8 cellular contexts compared by ENCODE assay signal in the genomic region with DNA sequence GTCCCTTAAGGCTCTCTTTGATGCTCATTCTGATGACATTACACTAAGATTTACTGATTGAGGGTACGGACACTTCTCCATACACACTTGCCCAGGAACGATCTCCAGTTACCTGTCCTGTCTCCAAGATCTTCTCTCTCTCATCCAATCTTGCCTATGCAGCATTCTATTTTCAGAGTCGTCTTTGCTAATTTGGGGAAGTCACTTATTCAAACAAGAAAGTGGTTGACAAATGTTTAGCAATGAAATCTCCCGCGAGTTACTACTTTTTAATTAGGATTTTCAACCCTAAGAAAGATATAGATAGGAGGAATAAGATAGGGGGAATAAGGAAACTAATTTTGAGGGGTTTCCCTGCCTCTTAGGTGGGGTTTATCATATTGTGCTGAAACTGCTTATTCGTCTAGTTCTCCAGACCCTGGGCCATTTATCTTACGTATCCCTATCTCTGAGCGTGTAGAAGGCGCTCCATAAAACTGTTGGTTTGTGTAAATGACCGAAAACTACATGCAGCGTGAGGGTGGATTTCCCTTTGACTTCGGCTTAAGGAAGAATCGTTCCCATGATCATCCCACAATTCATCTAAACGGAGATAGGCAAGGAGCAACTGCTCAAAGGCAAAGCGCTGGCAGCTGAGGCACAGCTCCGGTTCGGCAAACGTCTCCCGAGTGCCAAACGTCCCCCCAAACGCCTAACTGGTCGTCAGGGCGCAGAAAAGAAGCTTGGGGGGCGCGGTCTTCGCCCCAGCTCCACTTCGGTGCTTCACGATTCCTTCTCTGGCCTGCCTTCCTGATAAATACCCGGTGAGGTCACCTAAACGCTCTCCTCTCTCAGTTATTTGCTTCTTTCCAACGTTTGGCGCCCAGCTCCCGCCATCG. TPM values are rescaled to one million over a fixed set of nuclear protein-coding genes. Genes with fewer than 3 reads are reported as not detected.
DNase-seq lines count a peak whose midpoint lies in the region; ATAC-seq and TF ChIP-seq lines count a peak whose summit lies in the region.

No MANE protein-coding gene starts in this region.

- peak overlapping the region; percentile 88 for H3K27ac ChIP-seq in layer of hippocampus (ENCODE audit: low read depth, low read length)

- intact Hi-C loops in MCF 10A (cut with micrococcal nuclease), result no loop called here

- TSS peak; percentile 49 for BruUV-seq in MCF 10A (replicated peaks; lab: Mats Ljungman, UMichigan)

- H3K27ac Mint-ChIP-seq in MCF 10A (ENCODE audit: low read depth, unreplicated experiment), result peak overlapping the region; percentile 99
- H3K27ac Mint-ChIP-seq in stimulated activated effector memory CD8-positive, alpha-beta T cell treated with anti-CD3 and anti-CD28 coated beads, Interleukin-12 subunit alpha, Interleukin-12 subunit beta, amount 100 ng/mL, for 72 hours, result peak overlapping the region; percentile 99

- no peaks in the 10 kb centered on the region for H3K27me3 ChIP-seq in layer of hippocampus (ENCODE audit: control insufficient read depth, insufficient read depth, low read length)

- H3K4me3 Mint-ChIP-seq in MCF 10A (ENCODE audit: unreplicated experiment), result peak overlapping the region; percentile 99
- H3K4me3 Mint-ChIP-seq in stimulated activated effector memory CD8-positive, alpha-beta T cell treated with anti-CD3 and anti-CD28 coated beads, Interleukin-12 subunit alpha, Interleukin-12 subunit beta, amount 100 ng/mL, for 72 hours, result peak overlapping the region; percentile 99

- DNase-seq in NCI-H2196 (lab: John Stamatoyannopoulos, UW; ENCODE audit: unreplicated experiment) (peak; percentile 27), NCI-H2196 treated with DMSO at 0.1 percent for 48 hours (lab: John Stamatoyannopoulos, UW; ENCODE audit: unreplicated experiment) (no peak), NCI-H345 (lab: John Stamatoyannopoulos, UW) (peak; percentile 56), MCF 10A (ENCODE audit: unreplicated experiment) (peak; percentile 35)
- DNase-seq in stimulated activated effector memory CD8-positive, alpha-beta T cell treated with anti-CD3 and anti-CD28 coated beads, Interleukin-12 subunit alpha, Interleukin-12 subunit beta, amount 100 ng/mL, for 72 hours (ENCODE audit: low spot score in 2 of 2), result no peak

- no peak for TF ChIP-seq CTCF in MCF 10A (IDR thresholded peaks at IDR 0.05; ENCODE audit: unreplicated experiment)

- H3K36me3 Mint-ChIP-seq in MCF 10A (ENCODE audit: insufficient read depth, unreplicated experiment), result peaks cover 10% of the 10 kb centered on the region
- no peaks in the 10 kb centered on the region for H3K36me3 Mint-ChIP-seq in stimulated activated effector memory CD8-positive, alpha-beta T cell treated with anti-CD3 and anti-CD28 coated beads, Interleukin-12 subunit alpha, Interleukin-12 subunit beta, amount 100 ng/mL, for 72 hours

- no peaks in the 10 kb centered on the region for H3K27me3 Mint-ChIP-seq in MCF 10A (ENCODE audit: insufficient read depth, unreplicated experiment)

- peaks cover 19% of the 10 kb centered on the region for H3K4me1 Mint-ChIP-seq in MCF 10A (ENCODE audit: insufficient read depth, unreplicated experiment)
- peaks cover 44% of the 10 kb centered on the region for H3K4me1 Mint-ChIP-seq in stimulated activated effector memory CD8-positive, alpha-beta T cell treated with anti-CD3 and anti-CD28 coated beads, Interleukin-12 subunit alpha, Interleukin-12 subunit beta, amount 100 ng/mL, for 72 hours

- POLR2A ChIA-PET in MCF 10A (lab: Yijun Ruan, JAX), result interaction anchor here (0.6 to 4.0 kb wide), 36 partner anchors 10 to 1869 kb away, joined by 3 to 20 read pairs (median 3); a partner anchor contains a TSS

- ATAC-seq in HG02798 (IDR thresholded peaks at IDR 0.05; ENCODE audit: poor library complexity, unreplicated experiment) (peak; percentile 7), GM18519 (IDR thresholded peaks at IDR 0.05; ENCODE audit: low FRiP score, unreplicated experiment) (no peak)
- peak; percentile 1 for ATAC-seq in stimulated activated effector memory CD8-positive, alpha-beta T cell treated with anti-CD3 and anti-CD28 coated beads, Interleukin-12 subunit alpha, Interleukin-12 subunit beta, amount 100 ng/mL, for 72 hours

- no peaks in the 10 kb centered on the region for H3K9me3 Mint-ChIP-seq in MCF 10A (ENCODE audit: unreplicated experiment)
- H3K9me3 Mint-ChIP-seq in stimulated activated effector memory CD8-positive, alpha-beta T cell treated with anti-CD3 and anti-CD28 coated beads, Interleukin-12 subunit alpha, Interleukin-12 subunit beta, amount 100 ng/mL, for 72 hours, result no peaks in the 10 kb centered on the region

- CTCF ChIA-PET in MCF 10A (lab: Yijun Ruan, JAX), result interaction anchor here (0.6 to 1.9 kb wide), 6 partner anchors 11 to 1509 kb away, joined by 3 to 6 read pairs (median 3); a partner anchor contains a TSS

RNA-seq across cellular contexts. Expression of a gene that starts 0.8 kb away (rescaled TPM):
- total RNA-seq in MCF 10A (2022), result 32.4 and 36.9 TPM in 2 replicates

RNA-seq across cellular contexts. Expression of a gene that starts 1.0 kb away (rescaled TPM):
- total RNA-seq in MCF 10A (2022), result 35.5 and 35.9 TPM in 2 replicates

Comparison
In these comparisons a context has a peak if more than half of its experiments do, and no peak if none do; other contexts are left out.
1. DNase-seq: peak in NCI-H2196 (single experiment), NCI-H345 (single experiment) and MCF 10A (single experiment); none in NCI-H2196 treated with DMSO at 0.1 percent for 48 hours (single experiment) and stimulated activated effector memory CD8-positive, alpha-beta T cell treated with anti-CD3 and anti-CD28 coated beads, Interleukin-12 subunit alpha, Interleukin-12 subunit beta, amount 100 ng/mL, for 72 hours (0 of 2).